12 cellular contexts compared by ENCODE assay signal in genomic region chr6:108944058-108944457, GRCh38.
DNase-seq lines count a peak whose midpoint lies in the region; ATAC-seq, FAIRE-seq and TF ChIP-seq lines count a peak whose summit lies in the region.
"Had no signal": no experiment of that assay in that cellular context is flagged by ENCODE, and none has a peak within 500 bp of the region (broad histone marks: within the 10 kb centered on the region; RNA-seq: fewer than 3 reads in every experiment).

No MANE protein-coding gene starts in this region.

- H3K9me3 ChIP-seq in GM23248 (ENCODE audit: low read depth) = no peaks in the 10 kb centered on the region
- no peaks in the 10 kb centered on the region for H3K9me3 ChIP-seq in keratinocyte (ENCODE audit: control insufficient read depth, low read depth, low read length)
- H3K9me3 ChIP-seq in stomach smooth muscle (ENCODE audit: control insufficient read depth in 2 of 2, low read length in 2 of 2) = no peaks in the 10 kb centered on the region

- H3K9me1 ChIP-seq in keratinocyte (ENCODE audit: control insufficient read depth, extremely low read depth, insufficient read depth, low read length) = no peaks in the 10 kb centered on the region

- H3K27me3 ChIP-seq in GM23248 (replicated peaks; ENCODE audit: insufficient read depth) = no peaks in the 10 kb centered on the region
- H3K27me3 ChIP-seq in keratinocyte (ENCODE audit: control insufficient read depth, extremely low read depth, insufficient read depth, low read length) = no peaks in the 10 kb centered on the region
- H3K27me3 ChIP-seq in stomach smooth muscle (ENCODE audit: control insufficient read depth in 1 of 2, insufficient read depth in 2 of 2, low read length in 2 of 2) = no peaks in the 10 kb centered on the region

- H3K4me3 ChIP-seq in GM23248 (peak overlapping the region; percentile 68; the same call in 1 of the 2 replicates), keratinocyte (ENCODE audit: control insufficient read depth in 2 of 3, extremely low read depth in 1 of 3, insufficient read depth in 2 of 3, low read depth in 1 of 3, low read length in 3 of 3) (no peak overlapping the region), stomach smooth muscle (ENCODE audit: low read length in 2 of 2) (peak overlapping the region; percentile 7 to 29)

- H3F3A ChIP-seq in GM23248 (ENCODE audit: insufficient read depth) = peaks cover 35% of the 10 kb centered on the region

- peak overlapping the region; percentile 94 for H3K9ac ChIP-seq in GM23248
- no peak overlapping the region for H3K9ac ChIP-seq in keratinocyte (ENCODE audit: control insufficient read depth, extremely low read depth, insufficient read depth, low read length)
- H3K9ac ChIP-seq in stomach smooth muscle (ENCODE audit: low read length in 2 of 2) = peak overlapping the region in 1 of 2 donors; percentile 40

- H3K79me2 ChIP-seq in GM23248 (ENCODE audit: insufficient read depth) (no peaks in the 10 kb centered on the region), keratinocyte (ENCODE audit: control insufficient read depth, insufficient read depth, low read length) (no peaks in the 10 kb centered on the region)

- peak overlapping the region; percentile 72 for H2AFZ ChIP-seq in GM23248
- no peak overlapping the region for H2AFZ ChIP-seq in keratinocyte (ENCODE audit: control insufficient read depth, low read length)

- dilution Hi-C loops in keratinocyte (cut with MboI; ENCODE audit: extremely low pct_ligation_motif_present, low sequenced_read_pairs) = no loop called here

- H3K9me2 ChIP-seq in GM23248 (ENCODE audit: insufficient read depth) = no peaks in the 10 kb centered on the region

- no peak for DNase-seq in GM23248
- DNase-seq in keratinocyte (ENCODE audit: low read depth, low spot score) = no peak
- no peak for DNase-seq in ecto neural progenitor cell (ENCODE audit: low spot score)
- no peak for DNase-seq in SIG-M5 treated with dmso at 0.1 percent for 504 hours (lab: John Stamatoyannopoulos, UW; ENCODE audit: unreplicated experiment)
- no peak for DNase-seq in UCSD-AML1 (lab: John Stamatoyannopoulos, UW; ENCODE audit: unreplicated experiment)
- DNase-seq: erythroblast, NCI-H2081 treated with DMSO at 0.1 percent for 48 hours had no signal

- peak overlapping the region; percentile 91 for H3K4me2 ChIP-seq in GM23248 (ENCODE audit: unreplicated experiment)
- no peak overlapping the region for H3K4me2 ChIP-seq in keratinocyte (ENCODE audit: control insufficient read depth, extremely low read depth, insufficient read depth, low read depth, low read length)

- TF ChIP-seq CTCF in keratinocyte (optimal IDR thresholded peaks at IDR 0.05 in 1 of 3, IDR thresholded peaks at IDR 0.05 in 1 of 3, conservative IDR thresholded peaks at IDR 0.05 in 1 of 3; ENCODE audit: extremely low read depth in 1 of 3, insufficient read depth in 2 of 3, low read length in 3 of 3) = no peak

- H3K27ac ChIP-seq in GM23248 (peak overlapping the region; percentile 100), adipose tissue (ENCODE audit: low read depth, low read length) (peak overlapping the region; percentile 32), keratinocyte (ENCODE audit: control insufficient read depth, insufficient read depth, low read length) (peak overlapping the region; percentile 51), stomach smooth muscle (ENCODE audit: low read length) (peak overlapping the region; percentile 96)

- H4K20me1 ChIP-seq in GM23248 (ENCODE audit: insufficient read depth) (no peaks in the 10 kb centered on the region), keratinocyte (ENCODE audit: control insufficient read depth, extremely low read depth, insufficient read depth, low read length) (no peaks in the 10 kb centered on the region)

- in situ Hi-C loops in GM23248 (cut with MboI) = no loop called here

- H3K4me1 ChIP-seq in GM23248 (ENCODE audit: insufficient read depth) = peaks cover 42% of the 10 kb centered on the region
- peaks cover 62% of the 10 kb centered on the region for H3K4me1 ChIP-seq in keratinocyte (ENCODE audit: control insufficient read depth, extremely low read depth, insufficient read depth, low read length)
- peaks cover 48% of the 10 kb centered on the region for H3K4me1 ChIP-seq in stomach smooth muscle (ENCODE audit: control insufficient read depth, insufficient read depth, low read length)

- WGBS in GM23248 (ENCODE audit: low coverage in 1 of 2, low lambda C conversion rate in 2 of 2, missing lambda C conversion rate in 2 of 2), 2 experiments = 40 to 62% methylated on average over 1 of the region's 1 CpG
- WGBS in adipose tissue, 3 donors = 83 to 93% (median 93%) methylated on average over 1 of the region's 1 CpG

- no peak for ATAC-seq in GM18858 (IDR thresholded peaks at IDR 0.05; ENCODE audit: unreplicated experiment)

- FAIRE-seq in keratinocyte (lab: Jason Lieb, UNC) = no peak
- FAIRE-seq: TTC549, urothelium cell line had no signal

- H3K36me3 ChIP-seq in GM23248 (ENCODE audit: low read depth) (no peaks in the 10 kb centered on the region), keratinocyte (ENCODE audit: control insufficient read depth in 2 of 2, extremely low read depth in 1 of 2, insufficient read depth in 2 of 2, low read length in 2 of 2) (no peaks in the 10 kb centered on the region), stomach smooth muscle (ENCODE audit: control insufficient read depth in 2 of 2, insufficient read depth in 2 of 2, low read length in 2 of 2) (no peaks in the 10 kb centered on the region)

Comparison
In these comparisons a context has a peak if more than half of its experiments do, and no peak if none do; other contexts are left out.
1. H3K27ac ChIP-seq: peak in every context shown above with its lines; median percentile 100 in GM23248; 96 in stomach smooth muscle; 51 in keratinocyte; 32 in adipose tissue.
2. H3K4me3 ChIP-seq: peak in GM23248 (single experiment) and stomach smooth muscle (2 of 2); none in keratinocyte (0 of 3).